ENCODE assay signal across 32 cellular contexts in the genomic region with DNA sequence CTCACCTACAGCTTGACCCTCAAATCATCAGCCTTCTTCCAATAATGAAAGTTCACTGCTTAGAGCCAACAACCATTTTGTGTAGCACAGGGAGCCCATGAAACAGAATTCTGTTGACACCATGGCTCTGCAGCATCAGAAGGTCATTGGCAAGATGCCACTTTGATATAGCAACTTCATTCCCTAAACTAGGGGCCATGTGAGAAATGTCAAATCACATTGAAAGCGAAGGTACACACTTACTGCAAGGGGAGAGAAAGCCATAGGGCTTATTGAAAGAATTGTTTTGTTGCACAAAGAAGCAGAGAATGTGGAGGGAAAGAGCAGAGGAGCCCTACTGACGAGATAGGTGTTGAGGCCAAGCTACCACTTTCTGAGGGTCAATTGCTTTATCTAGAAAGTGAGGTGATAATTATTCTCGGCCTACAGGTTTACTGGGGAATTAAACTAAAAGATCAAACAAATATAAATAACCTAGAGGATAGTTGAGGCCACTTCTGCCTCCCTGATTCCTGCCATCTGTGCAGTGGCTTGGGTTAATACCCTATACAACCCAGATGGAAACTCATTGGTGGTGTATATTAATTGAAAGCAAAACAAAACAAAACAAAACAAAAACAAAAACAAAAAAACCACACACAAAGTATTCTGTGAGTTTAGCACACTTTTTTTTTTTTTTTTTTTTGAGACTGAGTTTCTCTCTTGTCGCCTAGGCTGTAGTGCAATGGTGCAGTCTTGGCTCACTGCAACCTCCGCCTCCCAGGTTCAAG. TPM values are rescaled to one million over a fixed set of nuclear protein-coding genes. Genes with fewer than 3 reads are reported as not detected.
"Had no signal": no experiment of that assay in that cellular context is flagged by ENCODE, and none has a peak within 500 bp of the region (broad histone marks: within the 10 kb centered on the region; RNA-seq: fewer than 3 reads in every experiment).

No MANE protein-coding gene starts in this region.

- H3K36me3 ChIP-seq: adrenal gland, esophagus muscularis mucosa, gastrocnemius medialis, heart left ventricle had no signal

- H3K4me3 ChIP-seq: adrenal gland, body of pancreas, dorsolateral prefrontal cortex, esophagus muscularis mucosa, gastrocnemius medialis, heart left ventricle had no signal

- DNase-seq: activated CD4-positive, alpha-beta memory T cell treated with anti-CD3 and anti-CD28 coated beads for 36 hours; activated CD4-positive, alpha-beta T cell treated with anti-CD3 and anti-CD28 coated beads for 36 hours; activated CD4-positive, alpha-beta T cell treated with anti-CD3 and anti-CD28 coated beads, Interleukin-2, amount 10 ng/mL, durations not matched to agents 24 days and 14 days; activated CD4-positive, CD25-positive, alpha-beta regulatory T cell; activated CD4-positive, CD25-positive, alpha-beta regulatory T cell treated with anti-CD3 and anti-CD28 coated beads, Interleukin-2, amount 50 U/mL, for 72 hours; activated CD8-positive, alpha-beta memory T cell treated with anti-CD3 and anti-CD28 coated beads, Interleukin-2, amount 10 ng/mL, durations not matched to agents 7 days and 5 days; activated CD8-positive, alpha-beta memory T cell treated with anti-CD3 and anti-CD28 coated beads, Interleukin-2, amount 50 U/mL, for 4 hours; activated CD8-positive, alpha-beta T cell treated with anti-CD3 and anti-CD28 coated beads, Interleukin-2, amount 10 ng/mL, durations not matched to agents 7 days and 5 days; activated effector memory CD4-positive, alpha-beta T cell treated with anti-CD3 and anti-CD28 coated beads, Interleukin-2, amount 50 U/mL, for 16 hours; activated naive CD4-positive, alpha-beta T cell treated with anti-CD3 and anti-CD28 coated beads for 36 hours; activated naive CD8-positive, alpha-beta T cell treated with anti-CD3 and anti-CD28 coated beads for 36 hours; activated naive CD8-positive, alpha-beta T cell treated with anti-CD3 and anti-CD28 coated beads, Interleukin-2, amount 50 U/mL, for 24 hours; activated T-cell treated with anti-CD3 and anti-CD28 coated beads, Interleukin-2, amount 50 U/mL, for 1 hour; activated T-cell treated with anti-CD3 and anti-CD28 coated beads, Interleukin-2, amount 50 U/mL, for 48 hours; adrenal gland; amygdala; aorta; body of pancreas; caudate nucleus; dorsolateral prefrontal cortex; effector memory CD4-positive, alpha-beta T cell; endodermal cell; foreskin keratinocyte; gastrocnemius medialis; glutamatergic neuron; heart left ventricle; T-helper 2 cell had no signal

- ATAC-seq: activated CD4-positive, alpha-beta T cell treated with anti-CD3 and anti-CD28 coated beads for 36 hours; activated CD8-positive, alpha-beta memory T cell treated with anti-CD3 and anti-CD28 coated beads, Interleukin-2, amount 10 ng/mL, durations not matched to agents 7 days and 5 days; activated CD8-positive, alpha-beta T cell treated with anti-CD3 and anti-CD28 coated beads, Interleukin-2, amount 10 ng/mL, durations not matched to agents 7 days and 5 days; activated naive CD8-positive, alpha-beta T cell treated with anti-CD3 and anti-CD28 coated beads, Interleukin-2, amount 50 U/mL, for 24 hours; body of pancreas; foreskin keratinocyte; gastrocnemius medialis; heart left ventricle had no signal

- H3K27ac ChIP-seq: adrenal gland, body of pancreas, dorsolateral prefrontal cortex, esophagus muscularis mucosa, foreskin keratinocyte, gastrocnemius medialis, heart left ventricle had no signal

- H3K27ac Mint-ChIP-seq: activated CD4-positive, alpha-beta memory T cell treated with anti-CD3 and anti-CD28 coated beads for 36 hours; activated CD4-positive, alpha-beta T cell treated with anti-CD3 and anti-CD28 coated beads for 36 hours; activated CD4-positive, alpha-beta T cell treated with anti-CD3 and anti-CD28 coated beads, Interleukin-2, amount 10 ng/mL, durations not matched to agents 24 days and 14 days; activated CD8-positive, alpha-beta memory T cell treated with anti-CD3 and anti-CD28 coated beads, Interleukin-2, amount 10 ng/mL, durations not matched to agents 7 days and 5 days; activated CD8-positive, alpha-beta T cell treated with anti-CD3 and anti-CD28 coated beads, Interleukin-2, amount 10 ng/mL, durations not matched to agents 7 days and 5 days; activated naive CD4-positive, alpha-beta T cell treated with anti-CD3 and anti-CD28 coated beads for 36 hours; activated naive CD4-positive, alpha-beta T cell treated with anti-CD3 and anti-CD28 coated beads, Interleukin-2, amount 50 U/mL, for 24 hours; activated naive CD8-positive, alpha-beta T cell treated with anti-CD3 and anti-CD28 coated beads for 36 hours; activated naive CD8-positive, alpha-beta T cell treated with anti-CD3 and anti-CD28 coated beads, Interleukin-2, amount 50 U/mL, for 24 hours; activated T-helper 1 cell treated with anti-CD3 and anti-CD28 coated beads, Interleukin-12 subunit alpha, Interleukin-12 subunit beta, Interleukin-2, Interleukin-4 antibody, amounts not matched to agents 30 ng/mL and 10 ng/mL and 1 ng/mL, durations not matched to agents 14 hours and 24 hours and 36 hours; activated T-helper 2 cell treated with anti-CD3 and anti-CD28 coated beads, Interferon-gamma antibody, Interleukin-2, Interleukin-4, amounts not matched to agents 10 μg/mL and 5 μg/mL and 100 μg/mL, durations not matched to agents 14 hours and 24 hours and 36 hours; endodermal cell had no signal

- H3K36me3 Mint-ChIP-seq: activated CD4-positive, alpha-beta memory T cell treated with anti-CD3 and anti-CD28 coated beads for 36 hours; activated CD8-positive, alpha-beta memory T cell treated with anti-CD3 and anti-CD28 coated beads, Interleukin-2, amount 10 ng/mL, durations not matched to agents 7 days and 5 days; activated naive CD4-positive, alpha-beta T cell treated with anti-CD3 and anti-CD28 coated beads, Interleukin-2, amount 50 U/mL, for 24 hours; activated naive CD8-positive, alpha-beta T cell treated with anti-CD3 and anti-CD28 coated beads for 36 hours had no signal

- H3K4me1 ChIP-seq: adrenal gland, body of pancreas, esophagus muscularis mucosa, gastrocnemius medialis, heart left ventricle had no signal

- H3K4me3 Mint-ChIP-seq: activated CD4-positive, alpha-beta memory T cell treated with anti-CD3 and anti-CD28 coated beads for 36 hours; activated CD4-positive, alpha-beta T cell treated with anti-CD3 and anti-CD28 coated beads for 36 hours; activated CD4-positive, alpha-beta T cell treated with anti-CD3 and anti-CD28 coated beads, Interleukin-2, amount 10 ng/mL, durations not matched to agents 24 days and 14 days; activated CD8-positive, alpha-beta memory T cell treated with anti-CD3 and anti-CD28 coated beads, Interleukin-2, amount 10 ng/mL, durations not matched to agents 7 days and 5 days; activated CD8-positive, alpha-beta T cell treated with anti-CD3 and anti-CD28 coated beads, Interleukin-2, amount 10 ng/mL, durations not matched to agents 7 days and 5 days; activated naive CD4-positive, alpha-beta T cell treated with anti-CD3 and anti-CD28 coated beads for 36 hours; activated naive CD4-positive, alpha-beta T cell treated with anti-CD3 and anti-CD28 coated beads, Interleukin-2, amount 50 U/mL, for 24 hours; activated naive CD8-positive, alpha-beta T cell treated with anti-CD3 and anti-CD28 coated beads for 36 hours; activated naive CD8-positive, alpha-beta T cell treated with anti-CD3 and anti-CD28 coated beads, Interleukin-2, amount 50 U/mL, for 24 hours; activated T-helper 1 cell treated with anti-CD3 and anti-CD28 coated beads, Interleukin-12 subunit alpha, Interleukin-12 subunit beta, Interleukin-2, Interleukin-4 antibody, amounts not matched to agents 30 ng/mL and 10 ng/mL and 1 ng/mL, durations not matched to agents 14 hours and 24 hours and 36 hours; endodermal cell had no signal

- H3K27me3 ChIP-seq: adrenal gland, body of pancreas, esophagus muscularis mucosa, foreskin keratinocyte, gastrocnemius medialis, heart left ventricle had no signal

- H3K4me1 Mint-ChIP-seq: activated CD4-positive, alpha-beta T cell treated with anti-CD3 and anti-CD28 coated beads for 36 hours; activated CD4-positive, alpha-beta T cell treated with anti-CD3 and anti-CD28 coated beads, Interleukin-2, amount 10 ng/mL, durations not matched to agents 24 days and 14 days; activated CD8-positive, alpha-beta memory T cell treated with anti-CD3 and anti-CD28 coated beads, Interleukin-2, amount 10 ng/mL, durations not matched to agents 7 days and 5 days; activated naive CD4-positive, alpha-beta T cell treated with anti-CD3 and anti-CD28 coated beads, Interleukin-2, amount 50 U/mL, for 24 hours; activated naive CD8-positive, alpha-beta T cell treated with anti-CD3 and anti-CD28 coated beads for 36 hours; activated naive CD8-positive, alpha-beta T cell treated with anti-CD3 and anti-CD28 coated beads, Interleukin-2, amount 50 U/mL, for 24 hours; endodermal cell had no signal

- H3K27me3 Mint-ChIP-seq: activated CD4-positive, alpha-beta T cell treated with anti-CD3 and anti-CD28 coated beads, Interleukin-2, amount 10 ng/mL, durations not matched to agents 24 days and 14 days; activated naive CD4-positive, alpha-beta T cell treated with anti-CD3 and anti-CD28 coated beads, Interleukin-2, amount 50 U/mL, for 24 hours had no signal

- H3K9me3 ChIP-seq: adrenal gland, body of pancreas, esophagus muscularis mucosa, gastrocnemius medialis, heart left ventricle had no signal

- H3K9me3 Mint-ChIP-seq: activated CD4-positive, alpha-beta memory T cell treated with anti-CD3 and anti-CD28 coated beads for 36 hours; activated CD4-positive, alpha-beta T cell treated with anti-CD3 and anti-CD28 coated beads, Interleukin-2, amount 10 ng/mL, durations not matched to agents 24 days and 14 days; activated naive CD4-positive, alpha-beta T cell treated with anti-CD3 and anti-CD28 coated beads for 36 hours; activated naive CD4-positive, alpha-beta T cell treated with anti-CD3 and anti-CD28 coated beads, Interleukin-2, amount 50 U/mL, for 24 hours; activated naive CD8-positive, alpha-beta T cell treated with anti-CD3 and anti-CD28 coated beads for 36 hours; activated naive CD8-positive, alpha-beta T cell treated with anti-CD3 and anti-CD28 coated beads, Interleukin-2, amount 50 U/mL, for 24 hours; activated T-helper 1 cell treated with anti-CD3 and anti-CD28 coated beads, Interleukin-12 subunit alpha, Interleukin-12 subunit beta, Interleukin-2, Interleukin-4 antibody, amounts not matched to agents 30 ng/mL and 10 ng/mL and 1 ng/mL, durations not matched to agents 14 hours and 24 hours and 36 hours; activated T-helper 2 cell treated with anti-CD3 and anti-CD28 coated beads, Interferon-gamma antibody, Interleukin-2, Interleukin-4, amounts not matched to agents 10 μg/mL and 5 μg/mL and 100 μg/mL, durations not matched to agents 14 hours and 24 hours and 36 hours; endodermal cell had no signal

RNA-seq across cellular contexts. Expression of a gene that starts 5.9 kb away (rescaled TPM):
- total RNA-seq: activated CD4-positive, alpha-beta memory T cell treated with anti-CD3 and anti-CD28 coated beads for 36 hours; activated CD4-positive, alpha-beta T cell treated with anti-CD3 and anti-CD28 coated beads for 36 hours; activated CD4-positive, alpha-beta T cell treated with anti-CD3 and anti-CD28 coated beads, Interleukin-2, amount 10 ng/mL, durations not matched to agents 24 days and 14 days; activated CD8-positive, alpha-beta memory T cell treated with anti-CD3 and anti-CD28 coated beads for 36 hours; activated CD8-positive, alpha-beta memory T cell treated with anti-CD3 and anti-CD28 coated beads, Interleukin-2, amount 10 ng/mL, durations not matched to agents 7 days and 5 days; activated CD8-positive, alpha-beta T cell treated with anti-CD3 and anti-CD28 coated beads, Interleukin-2, amount 10 ng/mL, durations not matched to agents 7 days and 5 days; activated naive CD4-positive, alpha-beta T cell treated with anti-CD3 and anti-CD28 coated beads for 36 hours; activated naive CD8-positive, alpha-beta T cell treated with anti-CD3 and anti-CD28 coated beads for 36 hours; activated T-helper 1 cell treated with anti-CD3 and anti-CD28 coated beads, Interleukin-12 subunit alpha, Interleukin-12 subunit beta, Interleukin-2, Interleukin-4 antibody, amounts not matched to agents 30 ng/mL and 10 ng/mL and 1 ng/mL, durations not matched to agents 14 hours and 24 hours and 36 hours; activated T-helper 2 cell treated with anti-CD3 and anti-CD28 coated beads, Interferon-gamma antibody, Interleukin-2, Interleukin-4, amounts not matched to agents 10 μg/mL and 5 μg/mL and 100 μg/mL, durations not matched to agents 14 hours and 24 hours and 36 hours; aorta; body of pancreas; esophagus muscularis mucosa; gastrocnemius medialis had no signal
- polyA plus RNA-seq: adrenal gland, aorta, heart left ventricle had no signal
